1 cellular context compared by ENCODE assay signal in the genomic region with DNA sequence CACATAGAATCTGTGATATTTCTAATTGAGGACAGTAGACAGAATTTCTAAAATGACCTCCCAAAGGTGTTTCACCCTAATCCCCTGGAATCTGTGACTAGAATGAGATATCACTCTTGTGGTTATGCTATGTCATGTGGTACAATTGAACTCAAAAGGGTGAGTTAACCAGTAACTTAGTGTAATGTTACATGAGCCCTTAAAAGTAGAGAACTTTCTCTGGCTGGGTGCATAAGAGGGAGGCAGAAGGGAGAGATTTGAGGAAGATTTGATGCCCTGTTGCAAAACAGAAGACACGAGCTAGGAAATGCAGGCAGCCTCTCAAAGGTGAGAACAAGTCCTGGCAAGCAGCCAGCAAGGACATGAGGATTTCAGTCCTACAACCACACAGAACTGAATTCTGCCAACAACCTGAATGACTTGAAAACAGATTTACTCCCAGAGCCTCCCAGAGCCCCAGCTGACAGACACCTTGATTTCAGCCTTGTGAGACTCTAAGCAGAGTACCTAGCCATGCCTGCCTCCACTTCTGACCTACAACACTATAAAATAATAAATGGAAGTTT.
TF ChIP-seq lines count a peak whose summit lies in the region.

No MANE protein-coding gene starts in this region.

TF ChIP-seq in GM12878, 131 proteins besides CTCF, POLR2A, EP300 and RAD21 (continued from another document):
- TF ChIP-seq, protein P1, sequence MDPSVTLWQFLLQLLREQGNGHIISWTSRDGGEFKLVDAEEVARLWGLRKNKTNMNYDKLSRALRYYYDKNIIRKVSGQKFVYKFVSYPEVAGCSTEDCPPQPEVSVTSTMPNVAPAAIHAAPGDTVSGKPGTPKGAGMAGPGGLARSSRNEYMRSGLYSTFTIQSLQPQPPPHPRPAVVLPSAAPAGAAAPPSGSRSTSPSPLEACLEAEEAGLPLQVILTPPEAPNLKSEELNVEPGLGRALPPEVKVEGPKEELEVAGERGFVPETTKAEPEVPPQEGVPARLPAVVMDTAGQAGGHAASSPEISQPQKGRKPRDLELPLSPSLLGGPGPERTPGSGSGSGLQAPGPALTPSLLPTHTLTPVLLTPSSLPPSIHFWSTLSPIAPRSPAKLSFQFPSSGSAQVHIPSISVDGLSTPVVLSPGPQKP (IDR thresholded peaks at IDR 0.05; ENCODE audit: low read depth, low read length) = no peak
- no peak for TF ChIP-seq CHD2 (IDR thresholded peaks at IDR 0.05; ENCODE audit: borderline replicate concordance, low read depth, low read length)
- no peak for TF ChIP-seq LARP7 (IDR thresholded peaks at IDR 0.05)
- TF ChIP-seq, protein P2, sequence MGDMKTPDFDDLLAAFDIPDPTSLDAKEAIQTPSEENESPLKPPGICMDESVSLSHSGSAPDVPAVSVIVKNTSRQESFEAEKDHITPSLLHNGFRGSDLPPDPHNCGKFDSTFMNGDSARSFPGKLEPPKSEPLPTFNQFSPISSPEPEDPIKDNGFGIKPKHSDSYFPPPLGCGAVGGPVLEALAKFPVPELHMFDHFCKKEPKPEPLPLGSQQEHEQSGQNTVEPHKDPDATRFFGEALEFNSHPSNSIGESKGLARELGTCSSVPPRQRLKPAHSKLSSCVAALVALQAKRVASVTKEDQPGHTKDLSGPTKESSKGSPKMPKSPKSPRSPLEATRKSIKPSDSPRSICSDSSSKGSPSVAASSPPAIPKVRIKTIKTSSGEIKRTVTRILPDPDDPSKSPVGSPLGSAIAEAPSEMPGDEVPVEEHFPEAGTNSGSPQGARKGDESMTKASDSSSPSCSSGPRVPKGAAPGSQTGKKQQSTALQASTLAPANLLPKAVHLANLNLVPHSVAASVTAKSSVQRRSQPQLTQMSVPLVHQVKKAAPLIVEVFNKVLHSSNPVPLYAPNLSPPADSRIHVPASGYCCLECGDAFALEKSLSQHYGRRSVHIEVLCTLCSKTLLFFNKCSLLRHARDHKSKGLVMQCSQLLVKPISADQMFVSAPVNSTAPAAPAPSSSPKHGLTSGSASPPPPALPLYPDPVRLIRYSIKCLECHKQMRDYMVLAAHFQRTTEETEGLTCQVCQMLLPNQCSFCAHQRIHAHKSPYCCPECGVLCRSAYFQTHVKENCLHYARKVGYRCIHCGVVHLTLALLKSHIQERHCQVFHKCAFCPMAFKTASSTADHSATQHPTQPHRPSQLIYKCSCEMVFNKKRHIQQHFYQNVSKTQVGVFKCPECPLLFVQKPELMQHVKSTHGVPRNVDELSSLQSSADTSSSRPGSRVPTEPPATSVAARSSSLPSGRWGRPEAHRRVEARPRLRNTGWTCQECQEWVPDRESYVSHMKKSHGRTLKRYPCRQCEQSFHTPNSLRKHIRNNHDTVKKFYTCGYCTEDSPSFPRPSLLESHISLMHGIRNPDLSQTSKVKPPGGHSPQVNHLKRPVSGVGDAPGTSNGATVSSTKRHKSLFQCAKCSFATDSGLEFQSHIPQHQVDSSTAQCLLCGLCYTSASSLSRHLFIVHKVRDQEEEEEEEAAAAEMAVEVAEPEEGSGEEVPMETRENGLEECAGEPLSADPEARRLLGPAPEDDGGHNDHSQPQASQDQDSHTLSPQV (IDR thresholded peaks at IDR 0.05) = no peak
- TF ChIP-seq IKZF1 (conservative IDR thresholded peaks at IDR 0.05) = no peak
TF ChIP-seq in GM12878: peak in this region for 0.
